Comparison of ENCODE assay signal across 8 cellular contexts in genomic region chr1:145541246-145542135, GRCh38.
A peak's percentile ranks its signal among the peaks of the same experiment; 100 is the strongest.
DNase-seq lines count a peak whose midpoint lies in the region; ATAC-seq, FAIRE-seq and TF ChIP-seq lines count a peak whose summit lies in the region.
"Not testable (repeated sequence)": the region's sequence is repeated elsewhere in the genome, so short reads cannot be mapped to it uniquely, and the experiment has no call there.

No MANE protein-coding gene starts in this region.

- H3K4me3 ChIP-seq in A549; astrocyte of the cerebellum (ENCODE audit: low read depth, low read length); epithelial cell of esophagus (ENCODE audit: low read length): not testable (repeated sequence)

- CTCF ChIA-PET in A549 (lab: Yijun Ruan, JAX) = not testable (repeated sequence)

- H3K4me1 ChIP-seq in A549 = not testable (repeated sequence)

- ATAC-seq in A549 = peak; percentile 77 to 82

- not testable (repeated sequence) for H3K27ac ChIP-seq in A549

- not testable (repeated sequence) for FAIRE-seq in A549 (lab: Jason Lieb, UNC); RCC 7860 (lab: Jason Lieb, UNC)

- in situ Hi-C loops in astrocyte of the cerebellum (cut with HindIII; ENCODE audit: low sequenced_read_pairs) = not testable (repeated sequence)

- WGBS in A549 (ENCODE audit: missing lambda C conversion rate) = 42% methylated on average over 14 of the region's 16 CpGs

- not testable (repeated sequence) for TF ChIP-seq CTCF in A549 (IDR thresholded peaks at IDR 0.05); astrocyte of the cerebellum (IDR thresholded peaks at IDR 0.05; ENCODE audit: low read depth, low read length, missing control alignments); epithelial cell of esophagus (IDR thresholded peaks at IDR 0.05; ENCODE audit: insufficient read depth, low read depth, low read length, missing control alignments)

- TF ChIP-seq RAD21 in A549 (conservative IDR thresholded peaks at IDR 0.05 in 1 of 2, IDR thresholded peaks at IDR 0.05 in 1 of 2) = not testable (repeated sequence)

- not testable (repeated sequence) for DNase-seq in A549 (ENCODE audit: low read depth in 1 of 2, low spot score in 1 of 2)
- DNase-seq in ELF-1 (ENCODE audit: low read depth, low spot score) (peak; percentile 2), HK-2 (ENCODE audit: unreplicated experiment) (peak; percentile 42), RCC 7860 (ENCODE audit: low spot score) (peak; percentile 69), astrocyte of the cerebellum (ENCODE audit: low read depth) (peak; percentile 2), epithelial cell of esophagus (ENCODE audit: low read depth) (peak; percentile 20), iris pigment epithelial cell (ENCODE audit: low read depth) (peak; percentile 53), renal cortical epithelial cell (ENCODE audit: low read depth) (peak; percentile 85)

- 0 out of 3 replicates have a peak overlapping the region, but pooled peaks have one; percentile 6 for H3K4me2 ChIP-seq in A549

- TF ChIP-seq POLR2A in A549 (IDR thresholded peaks at IDR 0.05; ENCODE audit: low read length) = not testable (repeated sequence)

- TF ChIP-seq EP300 in A549 (IDR thresholded peaks at IDR 0.05) = not testable (repeated sequence)

- H3K9me3 ChIP-seq in A549 = not testable (repeated sequence)

- POLR2A ChIA-PET in A549 (lab: Yijun Ruan, JAX) = not testable (repeated sequence)
